ENCODE assay signal across 1 cellular context in the genomic region with DNA sequence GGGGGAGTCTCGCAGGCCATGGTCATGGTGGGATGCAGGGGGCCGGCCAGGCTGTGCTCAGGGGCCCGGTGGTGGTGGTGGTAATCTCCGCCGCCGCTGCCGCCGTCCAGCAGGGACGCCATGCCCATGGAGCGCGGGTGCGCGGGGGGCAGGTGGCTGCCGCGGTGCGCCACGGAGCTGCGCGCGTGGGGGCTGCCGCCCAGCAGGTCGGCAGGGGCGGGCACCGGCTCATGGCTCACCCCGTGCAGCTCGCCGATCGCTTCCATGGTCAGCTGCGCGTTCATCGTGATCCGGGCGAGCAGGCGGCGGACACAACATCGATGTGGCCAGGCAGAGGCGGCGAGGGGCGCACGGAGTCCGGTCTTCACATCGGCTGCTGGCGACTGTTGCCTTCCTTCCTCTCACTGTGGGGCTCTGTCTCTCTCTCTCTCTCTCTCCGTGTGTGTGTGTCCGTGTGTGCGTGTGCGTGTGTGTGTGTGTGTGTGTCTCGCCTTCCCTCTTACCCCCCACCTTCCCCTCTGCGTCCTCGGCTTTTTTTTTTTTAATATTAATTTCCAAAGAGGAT.
TF ChIP-seq lines count a peak whose summit lies in the region.

No MANE protein-coding gene starts in this region.

TF ChIP-seq in HepG2, 621 proteins besides CTCF, POLR2A, EP300 and RAD21 (continued from another document):
- TF ChIP-seq, protein P1, sequence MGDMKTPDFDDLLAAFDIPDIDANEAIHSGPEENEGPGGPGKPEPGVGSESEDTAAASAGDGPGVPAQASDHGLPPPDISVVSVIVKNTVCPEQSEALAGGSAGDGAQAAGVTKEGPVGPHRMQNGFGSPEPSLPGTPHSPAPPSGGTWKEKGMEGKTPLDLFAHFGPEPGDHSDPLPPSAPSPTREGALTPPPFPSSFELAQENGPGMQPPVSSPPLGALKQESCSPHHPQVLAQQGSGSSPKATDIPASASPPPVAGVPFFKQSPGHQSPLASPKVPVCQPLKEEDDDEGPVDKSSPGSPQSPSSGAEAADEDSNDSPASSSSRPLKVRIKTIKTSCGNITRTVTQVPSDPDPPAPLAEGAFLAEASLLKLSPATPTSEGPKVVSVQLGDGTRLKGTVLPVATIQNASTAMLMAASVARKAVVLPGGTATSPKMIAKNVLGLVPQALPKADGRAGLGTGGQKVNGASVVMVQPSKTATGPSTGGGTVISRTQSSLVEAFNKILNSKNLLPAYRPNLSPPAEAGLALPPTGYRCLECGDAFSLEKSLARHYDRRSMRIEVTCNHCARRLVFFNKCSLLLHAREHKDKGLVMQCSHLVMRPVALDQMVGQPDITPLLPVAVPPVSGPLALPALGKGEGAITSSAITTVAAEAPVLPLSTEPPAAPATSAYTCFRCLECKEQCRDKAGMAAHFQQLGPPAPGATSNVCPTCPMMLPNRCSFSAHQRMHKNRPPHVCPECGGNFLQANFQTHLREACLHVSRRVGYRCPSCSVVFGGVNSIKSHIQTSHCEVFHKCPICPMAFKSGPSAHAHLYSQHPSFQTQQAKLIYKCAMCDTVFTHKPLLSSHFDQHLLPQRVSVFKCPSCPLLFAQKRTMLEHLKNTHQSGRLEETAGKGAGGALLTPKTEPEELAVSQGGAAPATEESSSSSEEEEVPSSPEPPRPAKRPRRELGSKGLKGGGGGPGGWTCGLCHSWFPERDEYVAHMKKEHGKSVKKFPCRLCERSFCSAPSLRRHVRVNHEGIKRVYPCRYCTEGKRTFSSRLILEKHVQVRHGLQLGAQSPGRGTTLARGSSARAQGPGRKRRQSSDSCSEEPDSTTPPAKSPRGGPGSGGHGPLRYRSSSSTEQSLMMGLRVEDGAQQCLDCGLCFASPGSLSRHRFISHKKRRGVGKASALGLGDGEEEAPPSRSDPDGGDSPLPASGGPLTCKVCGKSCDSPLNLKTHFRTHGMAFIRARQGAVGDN (CRISPR knock-in tag; IDR thresholded peaks at IDR 0.05), result peak; percentile 45
- TF ChIP-seq MBD4 (IDR thresholded peaks at IDR 0.05; ENCODE audit: borderline replicate concordance, low read length) (no peak), ZFX (CRISPR knock-in tag; IDR thresholded peaks at IDR 0.05; ENCODE audit: low read depth) (peak; percentile 11), TRIM24 (CRISPR knock-in tag; IDR thresholded peaks at IDR 0.05) (no peak), RBFOX2 (IDR thresholded peaks at IDR 0.05; ENCODE audit: low read depth, low read length) (peak; percentile 54), ARNT2 (CRISPR knock-in tag; IDR thresholded peaks at IDR 0.05; ENCODE audit: low read depth) (peak; percentile 60; the same call in 1 of the 2 replicates), HNF4G (IDR thresholded peaks at IDR 0.05; ENCODE audit: borderline replicate concordance, low read depth, low read length) (no peak), HNF4G (CRISPR knock-in tag; IDR thresholded peaks at IDR 0.05; ENCODE audit: borderline replicate concordance, low read depth) (no peak), ZNF274 (CRISPR knock-in tag; IDR thresholded peaks at IDR 0.05) (0 out of 2 replicates have a peak, but pooled peaks have one; percentile 16), ZNF564 (CRISPR knock-in tag; IDR thresholded peaks at IDR 0.05) (no peak), ELF4 (CRISPR knock-in tag; IDR thresholded peaks at IDR 0.05; ENCODE audit: borderline replicate concordance) (no peak), ESRRA (CRISPR knock-in tag; IDR thresholded peaks at IDR 0.05; ENCODE audit: low read depth) (no peak), ZFYVE20 (CRISPR knock-in tag; IDR thresholded peaks at IDR 0.05; ENCODE audit: borderline replicate concordance, low read depth) (0 out of 2 replicates have a peak, but pooled peaks have one; percentile 14), ZNF225 (CRISPR knock-in tag; IDR thresholded peaks at IDR 0.05) (0 out of 2 replicates have a peak, but pooled peaks have one; percentile 10), ZMAT3 (CRISPR knock-in tag; conservative IDR thresholded peaks at IDR 0.05) (peak; percentile 27; the same call in 1 of the 2 replicates), NR2F2 (IDR thresholded peaks at IDR 0.05; ENCODE audit: borderline replicate concordance, low read depth) (no peak), DNMT1 (CRISPR knock-in tag; IDR thresholded peaks at IDR 0.05) (peak; percentile 53; the same call in 1 of the 2 replicates), MEIS2 (CRISPR knock-in tag; IDR thresholded peaks at IDR 0.05) (no peak; the same call in 1 of the 2 replicates), BRD4 (CRISPR knock-in tag; IDR thresholded peaks at IDR 0.05) (0 out of 2 replicates have a peak, but pooled peaks have one; percentile 22), TBX2 (CRISPR knock-in tag; IDR thresholded peaks at IDR 0.05; ENCODE audit: borderline replicate concordance) (no peak), ZSCAN25 (CRISPR knock-in tag; IDR thresholded peaks at IDR 0.05) (0 out of 2 replicates have a peak, but pooled peaks have one; percentile 5), MATR3 (CRISPR knock-in tag; IDR thresholded peaks at IDR 0.05) (0 out of 2 replicates have a peak, but pooled peaks have one; percentile 47), CHCHD3 (CRISPR knock-in tag; IDR thresholded peaks at IDR 0.05) (0 out of 2 replicates have a peak, but pooled peaks have one; percentile 55), RNF2 (conservative IDR thresholded peaks at IDR 0.05; ENCODE audit: low read depth) (0 out of 2 replicates have a peak, but pooled peaks have one; percentile 23), MYC (CRISPR knock-in tag; IDR thresholded peaks at IDR 0.05; ENCODE audit: borderline replicate concordance) (peak; percentile 41; the same call in 1 of the 2 replicates)
- TF ChIP-seq, protein P2, sequence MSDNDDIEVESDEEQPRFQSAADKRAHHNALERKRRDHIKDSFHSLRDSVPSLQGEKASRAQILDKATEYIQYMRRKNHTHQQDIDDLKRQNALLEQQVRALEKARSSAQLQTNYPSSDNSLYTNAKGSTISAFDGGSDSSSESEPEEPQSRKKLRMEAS (IDR thresholded peaks at IDR 0.05), result peak; percentile 38
- TF ChIP-seq, protein P3, sequence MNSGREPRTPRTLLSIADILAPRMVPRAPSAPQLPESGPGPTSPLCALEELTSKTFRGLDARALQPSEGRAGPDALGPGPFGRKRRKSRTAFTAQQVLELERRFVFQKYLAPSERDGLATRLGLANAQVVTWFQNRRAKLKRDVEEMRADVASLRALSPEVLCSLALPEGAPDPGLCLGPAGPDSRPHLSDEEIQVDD (CRISPR knock-in tag; IDR thresholded peaks at IDR 0.05; ENCODE audit: borderline replicate concordance), result peak; percentile 39; the same call in 1 of the 2 replicates
- TF ChIP-seq, protein P4, sequence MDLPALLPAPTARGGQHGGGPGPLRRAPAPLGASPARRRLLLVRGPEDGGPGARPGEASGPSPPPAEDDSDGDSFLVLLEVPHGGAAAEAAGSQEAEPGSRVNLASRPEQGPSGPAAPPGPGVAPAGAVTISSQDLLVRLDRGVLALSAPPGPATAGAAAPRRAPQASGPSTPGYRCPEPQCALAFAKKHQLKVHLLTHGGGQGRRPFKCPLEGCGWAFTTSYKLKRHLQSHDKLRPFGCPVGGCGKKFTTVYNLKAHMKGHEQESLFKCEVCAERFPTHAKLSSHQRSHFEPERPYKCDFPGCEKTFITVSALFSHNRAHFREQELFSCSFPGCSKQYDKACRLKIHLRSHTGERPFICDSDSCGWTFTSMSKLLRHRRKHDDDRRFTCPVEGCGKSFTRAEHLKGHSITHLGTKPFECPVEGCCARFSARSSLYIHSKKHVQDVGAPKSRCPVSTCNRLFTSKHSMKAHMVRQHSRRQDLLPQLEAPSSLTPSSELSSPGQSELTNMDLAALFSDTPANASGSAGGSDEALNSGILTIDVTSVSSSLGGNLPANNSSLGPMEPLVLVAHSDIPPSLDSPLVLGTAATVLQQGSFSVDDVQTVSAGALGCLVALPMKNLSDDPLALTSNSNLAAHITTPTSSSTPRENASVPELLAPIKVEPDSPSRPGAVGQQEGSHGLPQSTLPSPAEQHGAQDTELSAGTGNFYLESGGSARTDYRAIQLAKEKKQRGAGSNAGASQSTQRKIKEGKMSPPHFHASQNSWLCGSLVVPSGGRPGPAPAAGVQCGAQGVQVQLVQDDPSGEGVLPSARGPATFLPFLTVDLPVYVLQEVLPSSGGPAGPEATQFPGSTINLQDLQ (CRISPR knock-in tag; IDR thresholded peaks at IDR 0.05), result peak; percentile 48; the same call in 1 of the 2 replicates
- TF ChIP-seq, protein P5, sequence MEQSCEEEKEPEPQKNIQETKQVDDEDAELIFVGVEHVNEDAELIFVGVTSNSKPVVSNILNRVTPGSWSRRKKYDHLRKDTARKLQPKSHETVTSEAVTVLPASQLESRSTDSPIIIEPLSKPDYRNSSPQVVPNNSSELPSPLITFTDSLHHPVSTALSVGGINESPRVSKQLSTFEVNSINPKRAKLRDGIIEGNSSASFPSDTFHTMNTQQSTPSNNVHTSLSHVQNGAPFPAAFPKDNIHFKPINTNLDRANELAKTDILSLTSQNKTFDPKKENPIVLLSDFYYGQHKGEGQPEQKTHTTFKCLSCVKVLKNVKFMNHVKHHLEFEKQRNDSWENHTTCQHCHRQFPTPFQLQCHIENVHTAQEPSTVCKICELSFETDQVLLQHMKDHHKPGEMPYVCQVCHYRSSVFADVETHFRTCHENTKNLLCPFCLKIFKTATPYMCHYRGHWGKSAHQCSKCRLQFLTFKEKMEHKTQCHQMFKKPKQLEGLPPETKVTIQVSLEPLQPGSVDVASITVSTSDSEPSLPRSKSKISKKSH (CRISPR knock-in tag; IDR thresholded peaks at IDR 0.05; ENCODE audit: borderline replicate concordance), result 0 out of 2 replicates have a peak, but pooled peaks have one; percentile 15
- TF ChIP-seq, protein P6, sequence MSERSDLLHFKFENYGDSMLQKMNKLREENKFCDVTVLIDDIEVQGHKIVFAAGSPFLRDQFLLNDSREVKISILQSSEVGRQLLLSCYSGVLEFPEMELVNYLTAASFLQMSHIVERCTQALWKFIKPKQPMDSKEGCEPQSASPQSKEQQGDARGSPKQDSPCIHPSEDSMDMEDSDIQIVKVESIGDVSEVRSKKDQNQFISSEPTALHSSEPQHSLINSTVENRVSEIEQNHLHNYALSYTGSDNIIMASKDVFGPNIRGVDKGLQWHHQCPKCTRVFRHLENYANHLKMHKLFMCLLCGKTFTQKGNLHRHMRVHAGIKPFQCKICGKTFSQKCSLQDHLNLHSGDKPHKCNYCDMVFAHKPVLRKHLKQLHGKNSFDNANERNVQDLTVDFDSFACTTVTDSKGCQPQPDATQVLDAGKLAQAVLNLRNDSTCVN (CRISPR knock-in tag; IDR thresholded peaks at IDR 0.05; ENCODE audit: borderline replicate concordance), result no peak
- TF ChIP-seq, protein P7, sequence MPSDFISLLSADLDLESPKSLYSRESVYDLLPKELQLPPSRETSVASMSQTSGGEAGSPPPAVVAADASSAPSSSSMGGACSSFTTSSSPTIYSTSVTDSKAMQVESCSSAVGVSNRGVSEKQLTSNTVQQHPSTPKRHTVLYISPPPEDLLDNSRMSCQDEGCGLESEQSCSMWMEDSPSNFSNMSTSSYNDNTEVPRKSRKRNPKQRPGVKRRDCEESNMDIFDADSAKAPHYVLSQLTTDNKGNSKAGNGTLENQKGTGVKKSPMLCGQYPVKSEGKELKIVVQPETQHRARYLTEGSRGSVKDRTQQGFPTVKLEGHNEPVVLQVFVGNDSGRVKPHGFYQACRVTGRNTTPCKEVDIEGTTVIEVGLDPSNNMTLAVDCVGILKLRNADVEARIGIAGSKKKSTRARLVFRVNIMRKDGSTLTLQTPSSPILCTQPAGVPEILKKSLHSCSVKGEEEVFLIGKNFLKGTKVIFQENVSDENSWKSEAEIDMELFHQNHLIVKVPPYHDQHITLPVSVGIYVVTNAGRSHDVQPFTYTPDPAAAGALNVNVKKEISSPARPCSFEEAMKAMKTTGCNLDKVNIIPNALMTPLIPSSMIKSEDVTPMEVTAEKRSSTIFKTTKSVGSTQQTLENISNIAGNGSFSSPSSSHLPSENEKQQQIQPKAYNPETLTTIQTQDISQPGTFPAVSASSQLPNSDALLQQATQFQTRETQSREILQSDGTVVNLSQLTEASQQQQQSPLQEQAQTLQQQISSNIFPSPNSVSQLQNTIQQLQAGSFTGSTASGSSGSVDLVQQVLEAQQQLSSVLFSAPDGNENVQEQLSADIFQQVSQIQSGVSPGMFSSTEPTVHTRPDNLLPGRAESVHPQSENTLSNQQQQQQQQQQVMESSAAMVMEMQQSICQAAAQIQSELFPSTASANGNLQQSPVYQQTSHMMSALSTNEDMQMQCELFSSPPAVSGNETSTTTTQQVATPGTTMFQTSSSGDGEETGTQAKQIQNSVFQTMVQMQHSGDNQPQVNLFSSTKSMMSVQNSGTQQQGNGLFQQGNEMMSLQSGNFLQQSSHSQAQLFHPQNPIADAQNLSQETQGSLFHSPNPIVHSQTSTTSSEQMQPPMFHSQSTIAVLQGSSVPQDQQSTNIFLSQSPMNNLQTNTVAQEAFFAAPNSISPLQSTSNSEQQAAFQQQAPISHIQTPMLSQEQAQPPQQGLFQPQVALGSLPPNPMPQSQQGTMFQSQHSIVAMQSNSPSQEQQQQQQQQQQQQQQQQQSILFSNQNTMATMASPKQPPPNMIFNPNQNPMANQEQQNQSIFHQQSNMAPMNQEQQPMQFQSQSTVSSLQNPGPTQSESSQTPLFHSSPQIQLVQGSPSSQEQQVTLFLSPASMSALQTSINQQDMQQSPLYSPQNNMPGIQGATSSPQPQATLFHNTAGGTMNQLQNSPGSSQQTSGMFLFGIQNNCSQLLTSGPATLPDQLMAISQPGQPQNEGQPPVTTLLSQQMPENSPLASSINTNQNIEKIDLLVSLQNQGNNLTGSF (CRISPR knock-in tag; IDR thresholded peaks at IDR 0.05), result peak; percentile 53; the same call in 1 of the 2 replicates
- TF ChIP-seq, protein P8, sequence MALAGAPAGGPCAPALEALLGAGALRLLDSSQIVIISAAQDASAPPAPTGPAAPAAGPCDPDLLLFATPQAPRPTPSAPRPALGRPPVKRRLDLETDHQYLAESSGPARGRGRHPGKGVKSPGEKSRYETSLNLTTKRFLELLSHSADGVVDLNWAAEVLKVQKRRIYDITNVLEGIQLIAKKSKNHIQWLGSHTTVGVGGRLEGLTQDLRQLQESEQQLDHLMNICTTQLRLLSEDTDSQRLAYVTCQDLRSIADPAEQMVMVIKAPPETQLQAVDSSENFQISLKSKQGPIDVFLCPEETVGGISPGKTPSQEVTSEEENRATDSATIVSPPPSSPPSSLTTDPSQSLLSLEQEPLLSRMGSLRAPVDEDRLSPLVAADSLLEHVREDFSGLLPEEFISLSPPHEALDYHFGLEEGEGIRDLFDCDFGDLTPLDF (CRISPR knock-in tag; IDR thresholded peaks at IDR 0.05), result no peak
